14 cellular contexts compared by ENCODE assay signal in the genomic region with DNA sequence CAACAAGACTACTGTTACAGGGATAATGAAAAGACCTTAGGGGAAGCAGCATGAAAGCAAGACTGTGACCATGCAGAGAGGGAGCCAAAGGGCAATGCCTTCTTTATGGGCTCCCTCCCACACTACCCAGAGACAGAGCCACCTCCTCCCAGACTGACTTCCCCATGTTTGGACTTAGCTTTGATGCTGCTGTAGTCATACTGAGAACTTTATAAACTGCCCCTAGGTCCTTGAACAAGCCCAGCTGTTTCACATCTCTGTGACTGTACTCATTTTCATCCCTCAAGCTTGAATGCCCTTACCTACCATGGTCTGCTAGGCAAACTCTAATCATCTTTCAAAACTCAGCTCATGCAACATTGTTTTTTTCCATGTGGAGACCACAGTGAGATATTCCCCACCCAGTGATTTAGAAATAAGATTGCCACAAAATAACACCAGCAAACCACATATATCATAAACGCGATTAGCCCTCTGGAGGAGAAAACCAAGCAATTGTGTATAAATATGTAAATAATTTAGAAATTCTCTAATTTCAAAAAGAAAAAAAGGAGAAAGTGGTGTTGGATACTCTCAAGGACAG. TPM values are rescaled to one million over a fixed set of nuclear protein-coding genes. Genes with fewer than 3 reads are reported as not detected.
DNase-seq lines count a peak whose midpoint lies in the region; ATAC-seq, FAIRE-seq and TF ChIP-seq lines count a peak whose summit lies in the region.
"Had no signal": no experiment of that assay in that cellular context is flagged by ENCODE, and none has a peak within 500 bp of the region (broad histone marks: within the 10 kb centered on the region; RNA-seq: fewer than 3 reads in every experiment).

No MANE protein-coding gene starts in this region.

- no TSS peak for BruUV-seq in HepG2 (replicated peaks; lab: Mats Ljungman, UMichigan)
- BruUV-seq in Panc1 (replicated peaks; lab: Mats Ljungman, UMichigan) = no TSS peak

- POLR2A ChIA-PET in HepG2 (lab: Yijun Ruan, JAX) (interaction anchor here (1.5 to 2.1 kb wide), 2 partner anchors 12 to 14 kb away, joined by 3 to 12 read pairs; no protein-coding TSS in a partner anchor), Panc1 (lab: Charles Lee) (interaction anchor here (0.6 kb wide), 1 partner anchor 225 kb away, joined by 5 read pairs; no protein-coding TSS in a partner anchor)

- TF ChIP-seq CTCF in HepG2 (CRISPR knock-in tag; IDR thresholded peaks at IDR 0.05) = no peak
- TF ChIP-seq CTCF in right lobe of liver (IDR thresholded peaks at IDR 0.05) = no peak
- no peak for TF ChIP-seq CTCF in Panc1 (IDR thresholded peaks at IDR 0.05)
- no peak for TF ChIP-seq CTCF in omental fat pad (IDR thresholded peaks at IDR 0.05)

- no peak overlapping the region for H3K4me3 ChIP-seq in HepG2 (replicated peaks in 1 of 3; ENCODE audit: insufficient read depth in 1 of 3, low read depth in 2 of 3, low read length in 3 of 3)
- H3K4me3 ChIP-seq in right lobe of liver = no peak overlapping the region
- H3K4me3 ChIP-seq in Panc1 (ENCODE audit: low read depth in 2 of 2, low read length in 2 of 2) = no peak overlapping the region
- H3K4me3 ChIP-seq: HAP-1 had no signal

- H3K9ac ChIP-seq in HepG2 (ENCODE audit: insufficient read depth, low read depth, low read length) = no peak overlapping the region

- TF ChIP-seq EP300 in HepG2 (IDR thresholded peaks at IDR 0.05; ENCODE audit: low read depth in 2 of 2, low read length in 2 of 2) (no peak), HepG2 (CRISPR knock-in tag; IDR thresholded peaks at IDR 0.05; ENCODE audit: borderline replicate concordance) (no peak)

- CTCF ChIA-PET in HepG2 (lab: Yijun Ruan, JAX; ENCODE audit: low intra/inter-chr PET ratio, low total read pairs) (no interaction called here), Panc1 (lab: Charles Lee) (no interaction called here)

- FAIRE-seq in HepG2 (lab: Jason Lieb, UNC) = no peak
- FAIRE-seq: endometrium had no signal

- no peaks in the 10 kb centered on the region for H3K79me2 ChIP-seq in HepG2 (ENCODE audit: insufficient read depth, low read length)

- no peak overlapping the region for H2AFZ ChIP-seq in HepG2 (ENCODE audit: low read length)

- intact Hi-C loops in HepG2 (cut with micrococcal nuclease; ENCODE audit: unreplicated experiment) (no loop called here), right lobe of liver (cut with DNase I) (no loop called here), Panc1 (cut with micrococcal nuclease; ENCODE audit: unreplicated experiment) (no loop called here)

- H3K27ac ChIP-seq in HepG2 (ENCODE audit: extremely low read length, insufficient read depth, low read length) (peak overlapping the region; percentile 38), right lobe of liver (no peak overlapping the region), Panc1 (ENCODE audit: low read length) (no peak overlapping the region)
- H3K27ac ChIP-seq: brain microvascular endothelial cell had no signal

- ATAC-seq in HepG2 (peak; percentile 76), right lobe of liver (no peak), HG02798 (IDR thresholded peaks at IDR 0.05; ENCODE audit: poor library complexity, unreplicated experiment) (peak; percentile 69), Panc1 (peak; percentile 21; the same call in 1 of the 2 replicates), omental fat pad (ENCODE audit: low FRiP score) (no peak)

- DNase-seq in HepG2 (ENCODE audit: low spot score) = no peak
- no peak for DNase-seq in right lobe of liver
- no peak for DNase-seq in Panc1 (ENCODE audit: low read depth, low spot score)
- DNase-seq in HUDEP-2 (lab: John Stamatoyannopoulos, UW; ENCODE audit: unreplicated experiment in 76 of 76) = no peak
- DNase-seq in globus pallidus (ENCODE audit: low spot score) = no peak
- no peak for DNase-seq in omental fat pad (ENCODE audit: low spot score)
- DNase-seq in HPDE6-E6E7 (ENCODE audit: extremely low spot score) = no peak
- DNase-seq: activated CD4-positive, alpha-beta T cell treated with anti-CD3 and anti-CD28 coated beads for 1 hour; brain microvascular endothelial cell; COR-L47; NCI-H1694 treated with DMSO at 0.1 percent for 48 hours had no signal

- H4K20me1 ChIP-seq in HepG2 (ENCODE audit: insufficient read depth, low read length) = no peaks in the 10 kb centered on the region

- no peak for TF ChIP-seq RAD21 in HepG2 (CRISPR knock-in tag; IDR thresholded peaks at IDR 0.05)

- H3K4me1 ChIP-seq in HepG2 (ENCODE audit: insufficient read depth, low read length) (peaks cover 35% of the 10 kb centered on the region), right lobe of liver (no peaks in the 10 kb centered on the region), Panc1 (ENCODE audit: control insufficient read depth, insufficient read depth, low read length) (0 out of 2 replicates have a peak, but pooled peaks cover 3% of the 10 kb centered on the region)
- H3K4me1 ChIP-seq: HAP-1 had no signal

- TF ChIP-seq POLR2A in HepG2 (IDR thresholded peaks at IDR 0.05; ENCODE audit: insufficient read depth in 1 of 2, low read depth in 2 of 2, low read length in 2 of 2) = no peak
- TF ChIP-seq POLR2A in right lobe of liver (IDR thresholded peaks at IDR 0.05) = no peak

- H3K4me2 ChIP-seq in HepG2 (ENCODE audit: low read depth, low read length) = peak overlapping the region; percentile 26; the same call in 1 of the 2 replicates

- 98% methylated on average over 2 of the region's 2 CpGs for WGBS in HepG2 (ENCODE audit: low lambda C conversion rate)
- WGBS in right lobe of liver (ENCODE audit: insufficient coverage, low coverage, low lambda C conversion rate, missing lambda C conversion rate) = 87% methylated on average over 2 of the region's 2 CpGs

- peaks cover 4% of the 10 kb centered on the region for H3K9me3 ChIP-seq in HepG2 (ENCODE audit: low read length)
- no peaks in the 10 kb centered on the region for H3K9me3 ChIP-seq in right lobe of liver
- peaks cover 2% of the 10 kb centered on the region; the same call in 1 of the 2 replicates for H3K9me3 ChIP-seq in Panc1 (ENCODE audit: control insufficient read depth, insufficient read depth, low read depth, low read length)

- H3K27me3 ChIP-seq in HepG2 (ENCODE audit: control insufficient read depth in 1 of 2, insufficient read depth in 2 of 2, low read length in 2 of 2) (no peaks in the 10 kb centered on the region), right lobe of liver (no peaks in the 10 kb centered on the region), Panc1 (ENCODE audit: control insufficient read depth, insufficient read depth, low read length) (no peaks in the 10 kb centered on the region)
- H3K27me3 ChIP-seq: brain microvascular endothelial cell had no signal

- H3K36me3 ChIP-seq in HepG2 (replicated peaks in 1 of 2; ENCODE audit: control insufficient read depth in 1 of 2, insufficient read depth in 2 of 2, low read length in 2 of 2) (no peaks in the 10 kb centered on the region), right lobe of liver (no peaks in the 10 kb centered on the region), Panc1 (ENCODE audit: control insufficient read depth, insufficient read depth, low read length) (no peaks in the 10 kb centered on the region)
- H3K36me3 ChIP-seq: brain microvascular endothelial cell, HAP-1 had no signal

- in situ Hi-C loops in HepG2 (cut with HindIII; ENCODE audit: extremely low pct_ligation_motif_present, low pct_unique_long_range_greater_than_20kb) (no loop called here), Panc1 (cut with HindIII; ENCODE audit: low pct_unique_long_range_greater_than_20kb, low sequenced_read_pairs) (no loop called here)

TF ChIP-seq in HepG2, 621 proteins besides CTCF, POLR2A, EP300 and RAD21 (continues in another document):
- no peak for TF ChIP-seq NFIC (IDR thresholded peaks at IDR 0.05; ENCODE audit: low read length)
- no peak for TF ChIP-seq IRX3 (CRISPR knock-in tag; IDR thresholded peaks at IDR 0.05; ENCODE audit: borderline replicate concordance, low read depth)
- no peak for TF ChIP-seq MATR3 (CRISPR knock-in tag; IDR thresholded peaks at IDR 0.05)
- no peak for TF ChIP-seq AGO2 (optimal IDR thresholded peaks at IDR 0.05; ENCODE audit: low read depth, low read length)
- no peak for TF ChIP-seq KDM5B (CRISPR knock-in tag; IDR thresholded peaks at IDR 0.05; ENCODE audit: borderline replicate concordance)
- TF ChIP-seq RFXAP (CRISPR knock-in tag; IDR thresholded peaks at IDR 0.05; ENCODE audit: borderline replicate concordance) = no peak
- TF ChIP-seq ZFP62 (CRISPR knock-in tag; IDR thresholded peaks at IDR 0.05) = no peak

RNA-seq across cellular contexts. Expression of a gene that starts 23.4 kb away (rescaled TPM):
- total RNA-seq in HepG2 (2016; rRNA removed; fragmentation: Illumina TruSeq; extraction: Trizol) (84.8 and 110 TPM in 2 replicates), right lobe of liver (1 to 10 TPM; 1.2 to 7.5 (median 4.1) TPM), Panc1 (2021; ENCODE audit: unreplicated experiment) (23.1 TPM), omental fat pad (under 1 TPM; 0.19 to 0.96 (median 0.30) TPM)
- 657 and 772 TPM in 2 replicates for total RNA-seq in HepG2 (2016; cell fraction: cytosol; rRNA removed; fragmentation: Illumina TruSeq; extraction: Trizol; ENCODE audit: low read depth)
- 82.4 and 105 TPM in 2 replicates for total RNA-seq in HepG2 (2016; cell fraction: insoluble cytoplasmic fraction; rRNA removed; fragmentation: Illumina TruSeq; extraction: Trizol)
- total RNA-seq in HepG2 (2016; cell fraction: membrane; rRNA removed; fragmentation: Illumina TruSeq; extraction: Trizol) = 249 and 285 TPM in 2 replicates
- total RNA-seq in HepG2 (2016; cell fraction: nucleus; rRNA removed; fragmentation: Illumina TruSeq; extraction: Trizol) = 76.1 and 83.8 TPM in 2 replicates
- 18.8 and 21.1 TPM in 2 replicates for polyA plus RNA-seq in HepG2 (2011; rRNA removed)
- 9.6 and 15.9 TPM in 2 replicates for polyA plus RNA-seq in HepG2 (2011; cell fraction: cytosol; rRNA removed)
- 19.5 and 21.4 TPM in 2 replicates for polyA plus RNA-seq in HepG2 (2011; cell fraction: nucleus; rRNA removed)
- polyA plus RNA-seq in HepG2 (2012) = 23.9 and 38.1 TPM in 2 replicates
- polyA plus RNA-seq in HepG2 (2016; cell fraction: cytosol; fragmentation: Illumina TruSeq; extraction: Trizol; ENCODE audit: low read depth) = 0.95 and 1.1 TPM in 2 replicates
- polyA plus RNA-seq in HepG2 (2016; cell fraction: insoluble cytoplasmic fraction; fragmentation: Illumina TruSeq; extraction: Trizol; ENCODE audit: low read depth) = 25.7 and 29.8 TPM in 2 replicates
- polyA plus RNA-seq in HepG2 (2016; cell fraction: membrane; fragmentation: Illumina TruSeq; extraction: Trizol; ENCODE audit: low read depth) = 4.1 and 4.5 TPM in 2 replicates
- 48.9 and 51.5 TPM in 2 replicates for polyA plus RNA-seq in HepG2 (2016; cell fraction: nucleus; fragmentation: Illumina TruSeq; extraction: Trizol; ENCODE audit: insufficient read depth, low read depth)
- polyA minus RNA-seq in HepG2 (2011; rRNA and poly(A)+ RNA removed; ENCODE audit: low replicate concordance) = 30.7 TPM in 1 of 2 replicates, not detected in the other
- 38.6 and 46.9 TPM in 2 replicates for polyA minus RNA-seq in HepG2 (2011; cell fraction: cytosol; rRNA and poly(A)+ RNA removed)
- polyA minus RNA-seq in HepG2 (2011; cell fraction: nucleus; rRNA and poly(A)+ RNA removed) = 108 and 113 TPM in 2 replicates
- polyA plus RNA-seq in Panc1 (2012; ENCODE audit: insufficient read length) = 5.1 TPM

Comparison
In these comparisons a context has a peak if more than half of its experiments do, and no peak if none do; other contexts are left out.
1. ATAC-seq: peak in HepG2 (single experiment), HG02798 (single experiment) and Panc1 (single experiment); none in right lobe of liver (0 of 4) and omental fat pad (single experiment).